In genomic region chr15:71362556-71362955, GRCh38 we compare ENCODE assay signal across 2 cellular contexts.
TF ChIP-seq lines count a peak whose summit lies in the region.

No MANE protein-coding gene starts in this region.

TF ChIP-seq in HEK293, 187 proteins besides CTCF, POLR2A, EP300 and RAD21 (continued from another document):
- TF ChIP-seq ZBTB6 (tag by site-specific recombination; IDR thresholded peaks at IDR 0.05), result no peak
- no peak for TF ChIP-seq ZNF704 (tag by site-specific recombination; IDR thresholded peaks at IDR 0.05)
- TF ChIP-seq ZNF366 (tag by site-specific recombination; conservative IDR thresholded peaks at IDR 0.05), result no peak
- TF ChIP-seq ZNF529 (tag by site-specific recombination; IDR thresholded peaks at IDR 0.05; ENCODE audit: insufficient replicate concordance), result no peak
TF ChIP-seq in HEK293: peak in this region for 0.

TF ChIP-seq in WTC11, 78 proteins besides CTCF, POLR2A, EP300 and RAD21 (continued from another document):
- no peak for TF ChIP-seq ZBTB21 (CRISPR knock-in tag; IDR thresholded peaks at IDR 0.05; ENCODE audit: borderline replicate concordance)
TF ChIP-seq in WTC11: peak in this region for 0.
